In the genomic region with DNA sequence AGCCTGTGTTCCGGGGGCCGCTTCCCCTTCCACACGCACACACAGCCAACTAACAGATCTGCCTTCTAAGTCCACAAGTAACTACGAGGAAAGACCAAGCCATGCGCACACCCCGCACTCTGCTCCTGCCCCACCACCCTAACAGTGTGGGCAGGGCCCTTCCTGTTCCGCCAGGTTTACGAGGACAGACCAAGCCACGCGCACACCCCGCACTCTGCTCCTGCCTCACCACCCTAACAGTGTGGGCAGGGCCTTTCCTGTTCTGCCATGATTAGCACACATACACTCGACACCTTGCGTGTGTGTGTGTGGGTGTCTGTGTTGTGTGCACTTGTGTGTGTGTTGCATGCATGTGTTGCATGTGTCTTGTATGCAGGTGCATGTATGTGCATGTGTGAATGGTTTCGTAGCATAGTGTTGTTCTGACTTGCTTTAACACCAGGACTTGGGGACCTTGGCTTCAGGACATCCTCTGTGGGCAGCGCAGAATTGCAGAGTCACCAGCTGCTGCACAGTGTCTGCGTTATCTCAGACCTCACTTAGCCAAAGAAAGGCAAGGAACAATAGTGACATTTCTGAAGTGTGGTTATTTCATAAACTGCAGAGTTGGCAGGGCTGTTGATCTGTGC, we compare ENCODE assay signal across 10 cellular contexts.
DNase-seq lines count a peak whose midpoint lies in the region; ATAC-seq and TF ChIP-seq lines count a peak whose summit lies in the region.
"Had no signal": no experiment of that assay in that cellular context is flagged by ENCODE, and none has a peak within 500 bp of the region (broad histone marks: within the 10 kb centered on the region; RNA-seq: fewer than 3 reads in every experiment).

No MANE protein-coding gene starts in this region.

- POLR2A ChIA-PET in naive thymus-derived CD8-positive, alpha-beta T cell (lab: Charles Lee) = no interaction called here

- no peak overlapping the region for H3K4me3 ChIP-seq in NB4 (ENCODE audit: low read depth, low read length)

- H3K9me3 Mint-ChIP-seq in activated naive CD8-positive, alpha-beta T cell (ENCODE audit: low read depth) = no peaks in the 10 kb centered on the region
- H3K9me3 Mint-ChIP-seq in naive thymus-derived CD8-positive, alpha-beta T cell = peaks cover 0 to 4% (median 0%) of the 10 kb centered on the region in 9 donors

- H3K27ac Mint-ChIP-seq in activated naive CD8-positive, alpha-beta T cell = peak overlapping the region; percentile 64
- H3K27ac Mint-ChIP-seq in naive thymus-derived CD8-positive, alpha-beta T cell = peak overlapping the region in 7 of 10 donors; percentile 26 to 83 (median 63)

- peaks cover 4% of the 10 kb centered on the region for H3K36me3 Mint-ChIP-seq in activated naive CD8-positive, alpha-beta T cell
- no peaks in the 10 kb centered on the region for H3K36me3 Mint-ChIP-seq in naive thymus-derived CD8-positive, alpha-beta T cell

- no peak for TF ChIP-seq POLR2A in NB4 (IDR thresholded peaks at IDR 0.05; ENCODE audit: extremely low read depth, insufficient read length)

- peak in 1 of 2 donors; percentile 75 for ATAC-seq in naive thymus-derived CD8-positive, alpha-beta T cell
- no peak for ATAC-seq in GM21447 (IDR thresholded peaks at IDR 0.05; ENCODE audit: unreplicated experiment)

- peak overlapping the region; percentile 24 for H3K4me3 Mint-ChIP-seq in activated naive CD8-positive, alpha-beta T cell
- peak overlapping the region in 6 of 10 donors; percentile 14 to 60 (median 44) for H3K4me3 Mint-ChIP-seq in naive thymus-derived CD8-positive, alpha-beta T cell

- H3K4me1 Mint-ChIP-seq in activated naive CD8-positive, alpha-beta T cell (ENCODE audit: low read depth) = peaks cover 25% of the 10 kb centered on the region
- peaks cover 22 to 44% (median 30%) of the 10 kb centered on the region in 4 donors for H3K4me1 Mint-ChIP-seq in naive thymus-derived CD8-positive, alpha-beta T cell

- H3K27me3 Mint-ChIP-seq in activated naive CD8-positive, alpha-beta T cell = no peaks in the 10 kb centered on the region
- H3K27me3 Mint-ChIP-seq in naive thymus-derived CD8-positive, alpha-beta T cell = no peaks in the 10 kb centered on the region

- DNase-seq in SIG-M5 treated with dmso at 0.1 percent for 504 hours (lab: John Stamatoyannopoulos, UW; ENCODE audit: unreplicated experiment) (peak; percentile 18), SIG-M5 (lab: John Stamatoyannopoulos, UW) (no peak), NB4 (ENCODE audit: low read depth) (peak; percentile 94), NAMALWA (ENCODE audit: low spot score) (no peak), NCI-H774 (lab: John Stamatoyannopoulos, UW) (no peak)
- DNase-seq in naive thymus-derived CD8-positive, alpha-beta T cell = peak in 1 of 10 donors; percentile 9
- DNase-seq: activated CD8-positive, alpha-beta memory T cell treated with anti-CD3 and anti-CD28 coated beads, Interleukin-2, amount 50 U/mL, for 48 hours; NCI-H1694 had no signal

- peak; percentile 3 for TF ChIP-seq CTCF in NB4 (IDR thresholded peaks at IDR 0.05; ENCODE audit: low read depth, low read length)

Comparison
In these comparisons a context has a peak if more than half of its experiments do, and no peak if none do; other contexts are left out.
1. DNase-seq: peak in SIG-M5 treated with dmso at 0.1 percent for 504 hours (single experiment) and NB4 (single experiment); none in SIG-M5 (single experiment), NAMALWA (single experiment) and NCI-H774 (single experiment).